In genomic region chr16:2520097-2520783, GRCh38 we compare ENCODE assay signal across 8 cellular contexts. TPM values are rescaled to one million over a fixed set of nuclear protein-coding genes. Genes with fewer than 3 reads are reported as not detected.
DNase-seq lines count a peak whose midpoint lies in the region; ATAC-seq and TF ChIP-seq lines count a peak whose summit lies in the region.

Gene AMDHD2 (plus strand): TSS chr16:2520371. CDS start chr16:2520459, 88 bp downstream.

- H3K4me3 ChIP-seq in HUES48 (ENCODE audit: low read depth, low read length), result peak within 1 kb of the TSS; percentile 73
- H3K4me3 ChIP-seq in OCI-LY3 (ENCODE audit: low read length), result peak within 1 kb of the TSS; percentile 95

- peak within 1 kb of the TSS; percentile 74 for H3K9ac ChIP-seq in HUES48 (ENCODE audit: low read depth, low read length)
- peak within 1 kb of the TSS; percentile 62 for H3K9ac ChIP-seq in OCI-LY3 (ENCODE audit: low read length)

- no peaks in the 10 kb centered on the region for H3K9me3 ChIP-seq in HUES48 (ENCODE audit: control insufficient read depth, insufficient read depth, low read length)
- H3K9me3 ChIP-seq in OCI-LY3 (ENCODE audit: insufficient read depth, low read length), result no peaks in the 10 kb centered on the region

- H3K4me3 Mint-ChIP-seq in endothelial cell (ENCODE audit: unreplicated experiment) (peak within 1 kb of the TSS; percentile 89), mesothelial cell of epicardium (peak within 1 kb of the TSS; percentile 77)

- peak; percentile 49 for ATAC-seq in GM18502 (IDR thresholded peaks at IDR 0.05; ENCODE audit: poor library complexity, unreplicated experiment)
- ATAC-seq in GM21528 (IDR thresholded peaks at IDR 0.05; ENCODE audit: low FRiP score, unreplicated experiment), result no peak

- TF ChIP-seq CTCF in OCI-LY3 (IDR thresholded peaks at IDR 0.05; ENCODE audit: low read depth, low read length) (no peak), endothelial cell (IDR thresholded peaks at IDR 0.05; ENCODE audit: unreplicated experiment) (no peak), mesothelial cell of epicardium (IDR thresholded peaks at IDR 0.05; ENCODE audit: unreplicated experiment) (no peak)

- H2AFZ ChIP-seq in OCI-LY3 (ENCODE audit: low read depth, low read length), result no peak within 1 kb of the TSS

- H3K27me3 Mint-ChIP-seq in endothelial cell (ENCODE audit: unreplicated experiment) (peaks cover 30% of the 10 kb centered on the region), mesothelial cell of epicardium (ENCODE audit: low read depth) (no peaks in the 10 kb centered on the region)

- H3K4me1 ChIP-seq in HUES48 (ENCODE audit: control insufficient read depth, insufficient read depth, low read length) (peaks cover 11% of the 10 kb centered on the region; the same call in 1 of the 2 replicates), OCI-LY3 (ENCODE audit: low read length) (peaks cover 29% of the 10 kb centered on the region)

- peak within 1 kb of the TSS; percentile 59 for H3K27ac ChIP-seq in HUES48 (ENCODE audit: low read depth, low read length)
- H3K27ac ChIP-seq in OCI-LY3 (ENCODE audit: low read length), result no peak within 1 kb of the TSS

- H3K4me1 Mint-ChIP-seq in endothelial cell (ENCODE audit: unreplicated experiment), result peaks cover 37% of the 10 kb centered on the region
- H3K4me1 Mint-ChIP-seq in mesothelial cell of epicardium, result peaks cover 35% of the 10 kb centered on the region

- H3K36me3 ChIP-seq in HUES48 (ENCODE audit: control insufficient read depth, insufficient read depth, low read length) (peaks cover 30% of the 10 kb centered on the region), OCI-LY3 (replicated peaks; ENCODE audit: low read depth, low read length) (peaks cover 15% of the 10 kb centered on the region)

- H3K27ac Mint-ChIP-seq in endothelial cell (ENCODE audit: unreplicated experiment) (peak within 1 kb of the TSS; percentile 92), mesothelial cell of epicardium (peak within 1 kb of the TSS; percentile 96)

- peaks cover 47% of the 10 kb centered on the region for H4K20me1 ChIP-seq in OCI-LY3 (ENCODE audit: insufficient read depth, low read length)

- peaks cover 30% of the 10 kb centered on the region for H3K36me3 Mint-ChIP-seq in endothelial cell (ENCODE audit: low read depth, unreplicated experiment)
- peaks cover 8% of the 10 kb centered on the region for H3K36me3 Mint-ChIP-seq in mesothelial cell of epicardium

- H3K79me2 ChIP-seq in OCI-LY3 (ENCODE audit: low read length), result peaks cover 56% of the 10 kb centered on the region

- peak; percentile 89 for DNase-seq in activated CD8-positive, alpha-beta memory T cell treated with anti-CD3 and anti-CD28 coated beads, Interleukin-2, amount 50 U/mL, for 4 hours
- peak; percentile 91 for DNase-seq in endothelial cell (ENCODE audit: low spot score)
- peak; percentile 90 to 91 for DNase-seq in mesothelial cell of epicardium (ENCODE audit: low spot score in 2 of 2, unreplicated experiment in 2 of 2)
- DNase-seq in stimulated activated CD8-positive, alpha-beta memory T cell treated with anti-CD3 and anti-CD28 coated beads, Interleukin-15, amount 100 ng/mL, for 24 hours (ENCODE audit: low read depth), result peak; percentile 89

- H3K27me3 ChIP-seq in HUES48 (ENCODE audit: control insufficient read depth, insufficient read depth, low read length), result no peaks in the 10 kb centered on the region
- H3K27me3 ChIP-seq in OCI-LY3 (ENCODE audit: low read depth, low read length), result no peaks in the 10 kb centered on the region

- H3K9me3 Mint-ChIP-seq in endothelial cell (ENCODE audit: unreplicated experiment) (no peaks in the 10 kb centered on the region), mesothelial cell of epicardium (no peaks in the 10 kb centered on the region)

- H3K4me2 ChIP-seq in OCI-LY3 (ENCODE audit: low read length), result peak within 1 kb of the TSS; percentile 94

RNA-seq across cellular contexts. Expression of gene AMDHD2, which starts in this region (rescaled TPM):
- total RNA-seq in endothelial cell (ENCODE audit: unreplicated experiment), result 53.3 TPM
- 46.3 to 47.2 TPM (median 46.4 TPM) in 3 replicates for total RNA-seq in mesothelial cell of epicardium
